9 cellular contexts compared by ENCODE assay signal in the genomic region with DNA sequence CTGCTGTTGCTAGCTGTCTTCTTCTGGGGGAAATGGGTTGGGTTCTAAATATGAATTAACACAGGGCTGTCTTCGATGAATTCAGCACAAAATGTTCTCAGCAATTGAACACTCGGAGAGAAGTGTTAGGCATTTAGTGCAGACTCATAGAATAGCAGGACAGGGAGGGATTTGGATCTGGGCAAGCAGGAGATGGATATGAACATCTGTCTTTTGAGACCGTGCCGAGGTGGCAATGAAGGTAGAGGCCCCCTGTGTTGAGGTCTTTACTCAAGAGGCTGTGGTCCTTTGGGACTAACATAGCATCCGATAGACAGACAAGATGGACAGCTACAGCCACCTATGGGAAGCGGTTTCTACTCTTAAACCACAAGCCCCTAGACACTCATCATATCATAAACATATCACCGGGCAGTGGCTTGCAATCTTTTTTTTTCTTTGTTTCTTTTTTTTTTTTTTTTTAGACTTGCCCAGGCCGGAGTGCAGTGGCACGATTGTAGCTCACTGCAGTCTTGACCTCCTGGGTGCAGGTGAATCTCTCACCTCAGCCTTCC. TPM values are rescaled to one million over a fixed set of nuclear protein-coding genes. Genes with fewer than 3 reads are reported as not detected.
DNase-seq lines count a peak whose midpoint lies in the region; ATAC-seq and TF ChIP-seq lines count a peak whose summit lies in the region.
"Had no signal": no experiment of that assay in that cellular context is flagged by ENCODE, and none has a peak within 500 bp of the region (broad histone marks: within the 10 kb centered on the region; RNA-seq: fewer than 3 reads in every experiment).

No MANE protein-coding gene starts in this region.

- peaks cover 5% of the 10 kb centered on the region for H3K9me3 Mint-ChIP-seq in activated naive CD8-positive, alpha-beta T cell treated with anti-CD3 and anti-CD28 coated beads, Interleukin-2, amount 10 ng/mL, durations not matched to agents 7 days and 5 days
- no peaks in the 10 kb centered on the region; the same call in 2 of the 3 replicates for H3K9me3 Mint-ChIP-seq in GM23338

- H3K27me3 ChIP-seq in DND-41 (ENCODE audit: insufficient read depth, low read length, poor library complexity) = no peaks in the 10 kb centered on the region
- no peaks in the 10 kb centered on the region for H3K27me3 ChIP-seq in osteoblast (ENCODE audit: insufficient read depth, low read length)
- peaks cover 27% of the 10 kb centered on the region for H3K27me3 ChIP-seq in GM23338 (ENCODE audit: insufficient read depth)
- H3K27me3 ChIP-seq: right atrium auricular region had no signal

- H3K4me1 ChIP-seq in DND-41 (ENCODE audit: insufficient read depth, low read length) (peaks cover 96% of the 10 kb centered on the region), osteoblast (ENCODE audit: insufficient read depth, low read length) (peaks cover 34% of the 10 kb centered on the region), GM23338 (ENCODE audit: insufficient read depth) (peaks cover 9% of the 10 kb centered on the region)

- H3K36me3 Mint-ChIP-seq in activated naive CD8-positive, alpha-beta T cell treated with anti-CD3 and anti-CD28 coated beads, Interleukin-2, amount 10 ng/mL, durations not matched to agents 7 days and 5 days = peaks cover 48% of the 10 kb centered on the region
- H3K36me3 Mint-ChIP-seq in GM23338 (ENCODE audit: low read depth) = peaks cover 5% of the 10 kb centered on the region; the same call in 2 of the 3 replicates

- no peaks in the 10 kb centered on the region for H3K9me3 ChIP-seq in DND-41 (ENCODE audit: insufficient read depth, low read length, severe bottlenecking)
- no peaks in the 10 kb centered on the region for H3K9me3 ChIP-seq in osteoblast (ENCODE audit: low read depth, low read length)
- H3K9me3 ChIP-seq: right atrium auricular region had no signal

- H3K36me3 ChIP-seq in DND-41 (ENCODE audit: insufficient read depth, low read length) = peaks cover 86% of the 10 kb centered on the region
- peaks cover 7% of the 10 kb centered on the region for H3K36me3 ChIP-seq in osteoblast (ENCODE audit: insufficient read depth, low read length)
- no peaks in the 10 kb centered on the region; the same call in 1 of the 2 replicates for H3K36me3 ChIP-seq in GM23338 (ENCODE audit: insufficient read depth)

- peak overlapping the region; percentile 76 for H3K4me2 ChIP-seq in DND-41 (ENCODE audit: insufficient read depth, low read length)
- peak overlapping the region; percentile 38 for H3K4me2 ChIP-seq in osteoblast (ENCODE audit: insufficient read depth, low read length)
- H3K4me2 ChIP-seq in GM23338 = no peak overlapping the region

- POLR2A ChIA-PET in activated naive CD8-positive, alpha-beta T cell treated with anti-CD3 and anti-CD28 coated beads, Interleukin-2, amount 10 ng/mL, durations not matched to agents 7 days and 5 days (lab: Charles Lee) = no interaction called here

- H3K27me3 Mint-ChIP-seq in activated naive CD8-positive, alpha-beta T cell treated with anti-CD3 and anti-CD28 coated beads, Interleukin-2, amount 10 ng/mL, durations not matched to agents 7 days and 5 days = no peaks in the 10 kb centered on the region
- H3K27me3 Mint-ChIP-seq in GM23338 (ENCODE audit: insufficient read depth, low read depth, poor library complexity) = peaks cover 30% of the 10 kb centered on the region

- DNase-seq in DND-41 (peak; percentile 57), osteoblast (ENCODE audit: insufficient read length, low spot score, missing footprints) (no peak), kidney glomerular epithelial cell (lab: John Stamatoyannopoulos, UW) (no peak), GM23338 (ENCODE audit: low spot score) (no peak)
- DNase-seq in activated naive CD8-positive, alpha-beta T cell treated with anti-CD3 and anti-CD28 coated beads, Interleukin-2, amount 10 ng/mL, durations not matched to agents 7 days and 5 days = no peak
- no peak for DNase-seq in activated CD4-positive, CD25-positive, alpha-beta regulatory T cell (lab: John Stamatoyannopoulos, UW)

- peak; percentile 5 for TF ChIP-seq CTCF in DND-41 (IDR thresholded peaks at IDR 0.05; ENCODE audit: borderline replicate concordance, extremely low read depth, low read length, poor library complexity, severe bottlenecking)
- TF ChIP-seq CTCF in osteoblast (IDR thresholded peaks at IDR 0.05; ENCODE audit: extremely low read depth, low read depth, low read length) = no peak
- TF ChIP-seq CTCF in GM23338 (conservative IDR thresholded peaks at IDR 0.05; ENCODE audit: low read depth in 2 of 2) = no peak

- peak overlapping the region; percentile 94 for H3K27ac Mint-ChIP-seq in activated naive CD8-positive, alpha-beta T cell treated with anti-CD3 and anti-CD28 coated beads, Interleukin-2, amount 10 ng/mL, durations not matched to agents 7 days and 5 days
- H3K27ac Mint-ChIP-seq in GM23338 = no peak overlapping the region

- H3K79me2 ChIP-seq in DND-41 (ENCODE audit: insufficient read depth, low read length) = peaks cover 100% of the 10 kb centered on the region
- peaks cover 97% of the 10 kb centered on the region for H3K79me2 ChIP-seq in osteoblast (ENCODE audit: insufficient read depth, low read length)
- peaks cover 7% of the 10 kb centered on the region for H3K79me2 ChIP-seq in GM23338 (replicated peaks; ENCODE audit: insufficient read depth)

- H3F3A ChIP-seq in GM23338 (replicated peaks; ENCODE audit: low read depth) = no peaks in the 10 kb centered on the region

- no peak for ATAC-seq in DND-41 (ENCODE audit: insufficient read depth, low read depth)
- peak; percentile 27 for ATAC-seq in HG03060 (IDR thresholded peaks at IDR 0.05; ENCODE audit: low read depth, unreplicated experiment)
- no peak for ATAC-seq in activated naive CD8-positive, alpha-beta T cell treated with anti-CD3 and anti-CD28 coated beads, Interleukin-2, amount 10 ng/mL, durations not matched to agents 7 days and 5 days (ENCODE audit: low read depth)
- no peak for ATAC-seq in GM18519 (IDR thresholded peaks at IDR 0.05; ENCODE audit: low FRiP score, unreplicated experiment)
- no peak for ATAC-seq in GM23338

- H3K4me3 ChIP-seq in DND-41 (ENCODE audit: low read depth in 1 of 2, low read length in 2 of 2) (peak overlapping the region in 1 of 2 experiments; percentile 92; a peak in 2 of 4 replicates), osteoblast (ENCODE audit: insufficient read depth, low read length) (no peak overlapping the region), GM23338 (no peak overlapping the region)
- H3K4me3 ChIP-seq: right atrium auricular region had no signal

- peaks cover 4% of the 10 kb centered on the region; the same call in 1 of the 2 replicates for H3K9me2 ChIP-seq in GM23338 (ENCODE audit: insufficient read depth)

- H3K4me3 Mint-ChIP-seq in activated naive CD8-positive, alpha-beta T cell treated with anti-CD3 and anti-CD28 coated beads, Interleukin-2, amount 10 ng/mL, durations not matched to agents 7 days and 5 days = peak overlapping the region; percentile 71
- no peak overlapping the region for H3K4me3 Mint-ChIP-seq in GM23338

- H3K4me1 Mint-ChIP-seq in activated naive CD8-positive, alpha-beta T cell treated with anti-CD3 and anti-CD28 coated beads, Interleukin-2, amount 10 ng/mL, durations not matched to agents 7 days and 5 days = peaks cover 84% of the 10 kb centered on the region
- H3K4me1 Mint-ChIP-seq in GM23338 = peaks cover 8% of the 10 kb centered on the region

- H4K20me1 ChIP-seq in DND-41 (ENCODE audit: insufficient read depth, low read length) = peaks cover 87% of the 10 kb centered on the region
- H4K20me1 ChIP-seq in osteoblast (ENCODE audit: insufficient read depth, low read length) = peaks cover 55% of the 10 kb centered on the region
- peaks cover 2% of the 10 kb centered on the region; the same call in 1 of the 2 replicates for H4K20me1 ChIP-seq in GM23338 (replicated peaks; ENCODE audit: insufficient read depth)

- H3K27ac ChIP-seq in DND-41 (ENCODE audit: low read length) (peak overlapping the region; percentile 99), osteoblast (ENCODE audit: low read depth, low read length) (peak overlapping the region; percentile 68), GM23338 (ENCODE audit: low read depth) (no peak overlapping the region)

- H2AFZ ChIP-seq in DND-41 (ENCODE audit: low read depth, low read length) = no peak overlapping the region
- no peak overlapping the region for H2AFZ ChIP-seq in osteoblast (ENCODE audit: low read length)
- no peak overlapping the region for H2AFZ ChIP-seq in GM23338

- H3K9ac ChIP-seq in DND-41 (ENCODE audit: low read depth, low read length) = peak overlapping the region; percentile 89

TF ChIP-seq in GM23338, 12 proteins besides CTCF, POLR2A, EP300 and RAD21:
- no peak for TF ChIP-seq CREB1 (CRISPR knock-in tag; IDR thresholded peaks at IDR 0.05; ENCODE audit: low read depth)
TF ChIP-seq in GM23338: peak in this region for 0.

RNA-seq across cellular contexts. Expression of gene CD99, which starts 6.7 kb away (rescaled TPM):
- 100 to 1,000 TPM; 255 to 256 TPM for total RNA-seq in activated naive CD8-positive, alpha-beta T cell treated with anti-CD3 and anti-CD28 coated beads, Interleukin-2, amount 10 ng/mL, durations not matched to agents 7 days and 5 days
- 331 and 455 TPM in 2 replicates for total RNA-seq in osteoblast
- total RNA-seq in GM23338 (2014; rRNA removed; shearing (Covaris generic)) = 28.5 and 34.5 TPM in 2 replicates
- polyA plus RNA-seq in GM23338 (2016; fragmentation: Nextera tagmentation; extraction: Ambion mirVana) = 43.1 and 43.7 TPM in 2 replicates

RNA-seq across cellular contexts. Expression of gene XG, which starts 54.0 kb away (rescaled TPM):
- total RNA-seq in activated naive CD8-positive, alpha-beta T cell treated with anti-CD3 and anti-CD28 coated beads, Interleukin-2, amount 10 ng/mL, durations not matched to agents 7 days and 5 days = under 1 TPM in 1 of 2 experiments, not detected in 1; 0.43 TPM
- 3.2 and 4.0 TPM in 2 replicates for total RNA-seq in osteoblast
- total RNA-seq in GM23338 (2014; rRNA removed; shearing (Covaris generic)) = 0.28 and 0.97 TPM in 2 replicates
- polyA plus RNA-seq in GM23338 (2016; fragmentation: Nextera tagmentation; extraction: Ambion mirVana) = 0.40 and 0.60 TPM in 2 replicates
